ENCODE assay signal across 15 cellular contexts in the genomic region with DNA sequence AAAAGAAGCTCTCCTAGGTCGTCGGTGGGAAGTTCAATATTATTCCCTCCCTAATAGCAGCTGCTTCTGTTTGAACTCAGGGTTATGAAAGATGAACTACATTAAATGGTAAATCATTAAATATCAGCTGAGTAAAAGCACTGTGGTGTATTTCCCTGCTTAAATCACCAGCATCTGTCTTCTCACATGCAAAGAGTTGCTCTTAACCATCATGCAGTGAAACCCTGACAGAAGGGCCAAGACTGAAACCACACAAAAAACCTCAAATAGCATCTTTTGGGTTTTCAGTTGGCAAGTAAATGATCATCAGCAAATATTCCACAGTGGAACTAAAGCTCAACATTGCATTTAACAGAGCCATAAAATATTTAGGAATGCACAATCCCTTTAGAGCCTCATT.
DNase-seq lines count a peak whose midpoint lies in the region; ATAC-seq lines count a peak whose summit lies in the region.
"Had no signal": no experiment of that assay in that cellular context is flagged by ENCODE, and none has a peak within 500 bp of the region (broad histone marks: within the 10 kb centered on the region; RNA-seq: fewer than 3 reads in every experiment).

No MANE protein-coding gene starts in this region.

- ATAC-seq in GM18517 (IDR thresholded peaks at IDR 0.05; ENCODE audit: unreplicated experiment) (peak; percentile 60), GM21390 (IDR thresholded peaks at IDR 0.05; ENCODE audit: unreplicated experiment) (peak; percentile 83), HG02981 (IDR thresholded peaks at IDR 0.05; ENCODE audit: unreplicated experiment) (peak; percentile 95), HG03575 (IDR thresholded peaks at IDR 0.05; ENCODE audit: extremely low read depth, insufficient number of reproducible peaks, low FRiP score, unreplicated experiment) (peak; percentile 73)
- ATAC-seq: psoas muscle; stimulated activated naive CD8-positive, alpha-beta T cell treated with anti-CD3 and anti-CD28 coated beads, Interleukin-15, Interleukin-2, amounts not matched to agents 100 U/mL and 50 U/mL, for 24 hours had no signal

- no peak for DNase-seq in SKM-1 treated with dmso at 0.1 percent for 144 hours (lab: John Stamatoyannopoulos, UW; ENCODE audit: unreplicated experiment)
- no peak for DNase-seq in NCI-H82 (lab: John Stamatoyannopoulos, UW)
- DNase-seq in RPMI8226 = no peak
- DNase-seq in middle frontal gyrus (ENCODE audit: extremely low spot score, low spot score) = no peak
- DNase-seq: aorta; DMS79; foreskin fibroblast; psoas muscle; stimulated activated CD4-positive, alpha-beta T cell treated with anti-CD3 and anti-CD28 coated beads, Interleukin-2, amount 100 ng/mL, for 48 hours; stimulated activated naive CD8-positive, alpha-beta T cell treated with anti-CD3 and anti-CD28 coated beads, Interleukin-15, Interleukin-2, amounts not matched to agents 100 U/mL and 50 U/mL, for 24 hours; SW 1271 had no signal
